ENCODE assay signal across 10 cellular contexts in the genomic region with DNA sequence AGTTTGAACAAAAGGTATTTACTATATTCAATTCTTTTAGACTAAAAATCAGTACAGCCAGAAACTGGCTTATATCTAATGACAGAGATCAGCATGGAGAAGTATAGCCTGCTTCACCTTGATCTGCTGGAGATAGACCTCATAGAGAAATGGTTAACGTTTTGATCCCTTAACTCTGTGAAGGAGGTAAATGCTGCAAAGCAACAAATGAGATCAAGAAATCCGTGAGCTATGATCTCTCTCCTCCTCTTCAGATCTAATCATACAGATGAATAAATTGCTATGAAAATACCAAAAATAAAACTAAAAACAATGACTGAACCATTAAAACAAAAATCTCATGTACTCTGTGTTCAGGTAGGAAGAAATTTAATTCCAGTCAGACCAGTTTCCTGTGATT. TPM values are rescaled to one million over a fixed set of nuclear protein-coding genes. Genes with fewer than 3 reads are reported as not detected.
DNase-seq lines count a peak whose midpoint lies in the region; ATAC-seq and TF ChIP-seq lines count a peak whose summit lies in the region.
"Had no signal": no experiment of that assay in that cellular context is flagged by ENCODE, and none has a peak within 500 bp of the region (broad histone marks: within the 10 kb centered on the region; RNA-seq: fewer than 3 reads in every experiment).

No MANE protein-coding gene starts in this region.

- H3K36me3 Mint-ChIP-seq in chondrocyte (ENCODE audit: low read depth), result no peaks in the 10 kb centered on the region

- no peaks in the 10 kb centered on the region for H3K36me3 ChIP-seq in prostate gland

- DNase-seq in DMS53 treated with DMSO at 0.1 percent for 48 hours (lab: John Stamatoyannopoulos, UW; ENCODE audit: unreplicated experiment) (peak; percentile 33), LNCaP clone FGC (ENCODE audit: low read depth) (no peak), chondrocyte (ENCODE audit: low spot score) (no peak), prostate gland (ENCODE audit: low spot score) (no peak), GDM1 (lab: John Stamatoyannopoulos, UW) (no peak), iPS-NIHi11 (ENCODE audit: low spot score) (no peak)
- DNase-seq: NCI-H1436 had no signal

- H3K4me1 Mint-ChIP-seq in chondrocyte (ENCODE audit: low read depth), result peaks cover 9% of the 10 kb centered on the region

- no peaks in the 10 kb centered on the region for H3K27me3 ChIP-seq in prostate gland (replicated peaks; ENCODE audit: insufficient read depth)
- H3K27me3 ChIP-seq: cardiac muscle cell had no signal

- H3K9me3 Mint-ChIP-seq in chondrocyte (ENCODE audit: low read depth), result peaks cover 6% of the 10 kb centered on the region

- no peak overlapping the region for H3K27ac Mint-ChIP-seq in chondrocyte (ENCODE audit: unreplicated experiment)

- H3K4me3 Mint-ChIP-seq in chondrocyte (ENCODE audit: unreplicated experiment), result peak overlapping the region; percentile 65

- H3K27ac ChIP-seq in prostate gland, result peak overlapping the region; percentile 25 to 49
- H3K27ac ChIP-seq: cardiac muscle cell had no signal

- peaks cover 2% of the 10 kb centered on the region for H3K27me3 Mint-ChIP-seq in chondrocyte (ENCODE audit: low read depth)

- 15% methylated on average over 2 of the region's 2 CpGs for WGBS in prostate gland

- no peak for ATAC-seq in HG02938 (IDR thresholded peaks at IDR 0.05; ENCODE audit: unreplicated experiment)
- no peak for ATAC-seq in GM21423 (IDR thresholded peaks at IDR 0.05; ENCODE audit: unreplicated experiment)

- intact Hi-C loops in prostate gland (cut with DNase I), result no loop called here

- TF ChIP-seq CTCF in LNCaP clone FGC (IDR thresholded peaks at IDR 0.05; ENCODE audit: control insufficient read depth, extremely low read depth, insufficient read depth) (no peak), chondrocyte (IDR thresholded peaks at IDR 0.05) (no peak), prostate gland (IDR thresholded peaks at IDR 0.05) (no peak)

- H3K4me3 ChIP-seq in LNCaP clone FGC (ENCODE audit: low read depth, low read length) (peak overlapping the region; percentile 59), prostate gland (peak overlapping the region; percentile 16 to 27)
- H3K4me3 ChIP-seq: cardiac muscle cell had no signal

- no peaks in the 10 kb centered on the region for H3K9me3 ChIP-seq in prostate gland

- no peak for TF ChIP-seq POLR2A in prostate gland (IDR thresholded peaks at IDR 0.05)

- H3K4me1 ChIP-seq in prostate gland (replicated peaks), result no peaks in the 10 kb centered on the region

RNA-seq across cellular contexts. Expression of a gene that starts 42.8 kb away (rescaled TPM):
- total RNA-seq in chondrocyte (not detected in 3 replicates), prostate gland (1 to 10 TPM in 1 of 2 donors, under 1 TPM in 1; 0.41 to 3.0 TPM)
